ENCODE assay signal across 9 cellular contexts in genomic region chr11:35303596-35304392, GRCh38.
DNase-seq lines count a peak whose midpoint lies in the region; ATAC-seq and TF ChIP-seq lines count a peak whose summit lies in the region.
"Had no signal": no experiment of that assay in that cellular context is flagged by ENCODE, and none has a peak within 500 bp of the region (broad histone marks: within the 10 kb centered on the region; RNA-seq: fewer than 3 reads in every experiment).

No MANE protein-coding gene starts in this region.

- H3K27ac Mint-ChIP-seq in activated naive CD4-positive, alpha-beta T cell treated with anti-CD3 and anti-CD28 coated beads, Interleukin-2, amount 10 ng/mL, durations not matched to agents 7 days and 5 days = no peak overlapping the region
- H3K27ac Mint-ChIP-seq: mesothelial cell of epicardium had no signal

- H3K27me3 Mint-ChIP-seq in activated naive CD4-positive, alpha-beta T cell treated with anti-CD3 and anti-CD28 coated beads, Interleukin-2, amount 10 ng/mL, durations not matched to agents 7 days and 5 days = peaks cover 8% of the 10 kb centered on the region

- CTCF ChIA-PET in activated naive CD4-positive, alpha-beta T cell treated with anti-CD3 and anti-CD28 coated beads, Interleukin-2, amount 10 ng/mL, durations not matched to agents 7 days and 5 days (lab: Charles Lee) = interaction anchor here (0.7 to 4.2 kb wide), 7 partner anchors 9 to 141 kb away, joined by 3 to 25 read pairs (median 5); no protein-coding TSS in a partner anchor

- no peaks in the 10 kb centered on the region for H3K27me3 ChIP-seq in muscle layer of duodenum (ENCODE audit: low read depth, low read length)

- peaks cover 2% of the 10 kb centered on the region for H3K36me3 Mint-ChIP-seq in activated naive CD4-positive, alpha-beta T cell treated with anti-CD3 and anti-CD28 coated beads, Interleukin-2, amount 10 ng/mL, durations not matched to agents 7 days and 5 days
- H3K36me3 Mint-ChIP-seq: mesothelial cell of epicardium had no signal

- H3K9me3 ChIP-seq in muscle layer of duodenum (ENCODE audit: control insufficient read depth in 1 of 2, low read length in 2 of 2) = no peaks in the 10 kb centered on the region

- no peak overlapping the region for H3K4me3 Mint-ChIP-seq in activated naive CD4-positive, alpha-beta T cell treated with anti-CD3 and anti-CD28 coated beads, Interleukin-2, amount 10 ng/mL, durations not matched to agents 7 days and 5 days
- H3K4me3 Mint-ChIP-seq: mesothelial cell of epicardium had no signal

- ATAC-seq in HG02938 (IDR thresholded peaks at IDR 0.05; ENCODE audit: unreplicated experiment) = no peak

- no peaks in the 10 kb centered on the region for H3K9me3 Mint-ChIP-seq in activated naive CD4-positive, alpha-beta T cell treated with anti-CD3 and anti-CD28 coated beads, Interleukin-2, amount 10 ng/mL, durations not matched to agents 7 days and 5 days
- H3K9me3 Mint-ChIP-seq: mesothelial cell of epicardium had no signal

- peak; percentile 81 for DNase-seq in AG08395 (ENCODE audit: low spot score)
- DNase-seq in NOMO-1 treated with DMSO at 0.1 percent for 48 hours (lab: John Stamatoyannopoulos, UW; ENCODE audit: unreplicated experiment) = peak; percentile 52
- peak; percentile 97 for DNase-seq in epithelial cell of proximal tubule (ENCODE audit: low read depth)
- no peak for DNase-seq in SW 1271 (lab: John Stamatoyannopoulos, UW)
- DNase-seq in activated naive CD4-positive, alpha-beta T cell treated with anti-CD3 and anti-CD28 coated beads, Interleukin-2, amount 10 ng/mL, durations not matched to agents 7 days and 5 days = no peak
- DNase-seq in germinal center (ENCODE audit: low spot score) = no peak

- H3K36me3 ChIP-seq in muscle layer of duodenum (ENCODE audit: control insufficient read depth in 1 of 2, insufficient read depth in 2 of 2, low read length in 2 of 2) = peaks cover 0 to 5% of the 10 kb centered on the region in 2 donors

- peak overlapping the region; percentile 45 for H3K27ac ChIP-seq in muscle layer of duodenum (ENCODE audit: low read length)

- no peak overlapping the region for H3K4me3 ChIP-seq in epithelial cell of proximal tubule (ENCODE audit: low read depth, low read length)
- no peak overlapping the region for H3K4me3 ChIP-seq in muscle layer of duodenum (ENCODE audit: low read depth in 1 of 2, low read length in 2 of 2)

- no peak for TF ChIP-seq CTCF in epithelial cell of proximal tubule (conservative IDR thresholded peaks at IDR 0.05; ENCODE audit: low read depth, low read length)

- H3K4me1 Mint-ChIP-seq in activated naive CD4-positive, alpha-beta T cell treated with anti-CD3 and anti-CD28 coated beads, Interleukin-2, amount 10 ng/mL, durations not matched to agents 7 days and 5 days = peaks cover 15% of the 10 kb centered on the region

- peaks cover 0 to 3% of the 10 kb centered on the region in 2 donors for H3K4me1 ChIP-seq in muscle layer of duodenum (ENCODE audit: control insufficient read depth in 1 of 2, insufficient read depth in 2 of 2, low read length in 2 of 2)

Comparison
In these comparisons a context has a peak if more than half of its experiments do, and no peak if none do; other contexts are left out.
1. DNase-seq: peak in AG08395 (single experiment), NOMO-1 treated with DMSO at 0.1 percent for 48 hours (single experiment) and epithelial cell of proximal tubule (single experiment); none in SW 1271 (0 of 2), activated naive CD4-positive, alpha-beta T cell treated with anti-CD3 and anti-CD28 coated beads, Interleukin-2, amount 10 ng/mL, durations not matched to agents 7 days and 5 days (single experiment) and germinal center (single experiment).